Comparison of ENCODE assay signal across 8 cellular contexts in genomic region chr10:96832721-96833219, GRCh38. TPM values are rescaled to one million over a fixed set of nuclear protein-coding genes. Genes with fewer than 3 reads are reported as not detected.
DNase-seq lines count a peak whose midpoint lies in the region; ATAC-seq and TF ChIP-seq lines count a peak whose summit lies in the region.

No MANE protein-coding gene starts in this region.

- peaks cover 8% of the 10 kb centered on the region for H3K36me3 Mint-ChIP-seq in type B pancreatic cell

- peaks cover 39% of the 10 kb centered on the region for H3K4me1 Mint-ChIP-seq in type B pancreatic cell (ENCODE audit: unreplicated experiment)

- intact Hi-C loops in left cardiac atrium (cut with DNase I), result loop anchor here in 1 of 2 donors (5.0 to 10.0 kb wide), 2 partner anchors 85 to 192 kb away; no protein-coding TSS in a partner anchor
- intact Hi-C loops in posterior vena cava (cut with DNase I), result loop anchor here in 1 of 2 donors (2.0 to 10.0 kb wide), 2 partner anchors 62 to 246 kb away; partner anchors contain the start of gene TM9SF3

- H3K9ac ChIP-seq in adipocyte (ENCODE audit: low read length), result peak overlapping the region; percentile 88

- H3K36me3 ChIP-seq in KOPT-K1 (ENCODE audit: insufficient read depth, low read length) (0 out of 2 replicates have a peak, but pooled peaks cover 12% of the 10 kb centered on the region), adipocyte (ENCODE audit: control insufficient read depth, insufficient read depth, low read length, severe bottlenecking) (no peaks in the 10 kb centered on the region)

- H3K27me3 Mint-ChIP-seq in type B pancreatic cell, result no peaks in the 10 kb centered on the region

- peak overlapping the region; percentile 95 for H3K27ac Mint-ChIP-seq in type B pancreatic cell

- peak overlapping the region; percentile 86 for H3K4me3 Mint-ChIP-seq in type B pancreatic cell

- H3K27me3 ChIP-seq in adipocyte (replicated peaks; ENCODE audit: control insufficient read depth, insufficient read depth, low read length), result no peaks in the 10 kb centered on the region

- peaks cover 29% of the 10 kb centered on the region for H3K4me1 ChIP-seq in adipocyte (ENCODE audit: control insufficient read depth, insufficient read depth, low read length)

- peak; percentile 54 for ATAC-seq in GM21786 (IDR thresholded peaks at IDR 0.05; ENCODE audit: unreplicated experiment)
- peak; percentile 80 to 87 for ATAC-seq in left cardiac atrium

- no peak for TF ChIP-seq CTCF in type B pancreatic cell (conservative IDR thresholded peaks at IDR 0.05)

- H3K27ac ChIP-seq in KOPT-K1 (ENCODE audit: low read depth, low read length, poor library complexity, severe bottlenecking), result peak overlapping the region; percentile 88

- peak; percentile 88 for DNase-seq in GDM1 (lab: John Stamatoyannopoulos, UW)
- peak; percentile 8 to 68 for DNase-seq in SW 1271 (lab: John Stamatoyannopoulos, UW)
- DNase-seq in adipocyte (ENCODE audit: low read depth), result peak; percentile 89
- DNase-seq in left cardiac atrium, result peak; percentile 88
- peak; percentile 95 for DNase-seq in posterior vena cava (ENCODE audit: low spot score)
- peak; percentile 89 for DNase-seq in type B pancreatic cell (ENCODE audit: extremely low spot score, unreplicated experiment)

- H3K9me3 Mint-ChIP-seq in type B pancreatic cell, result no peaks in the 10 kb centered on the region

- H3K4me3 ChIP-seq in adipocyte (ENCODE audit: low read length), result peak overlapping the region; percentile 92

- H3K9me3 ChIP-seq in KOPT-K1 (ENCODE audit: insufficient read depth, low read length, poor library complexity, severe bottlenecking), result no peaks in the 10 kb centered on the region
- H3K9me3 ChIP-seq in adipocyte (ENCODE audit: control insufficient read depth, low read length), result no peaks in the 10 kb centered on the region

RNA-seq across cellular contexts. Expression of gene LCOR, which starts 0.7 kb away (rescaled TPM):
- total RNA-seq in left cardiac atrium (10 to 100 TPM; 20.2 to 21.3 TPM), posterior vena cava (10 to 100 TPM; 20.9 to 36.0 TPM), type B pancreatic cell (ENCODE audit: low replicate concordance) (53.6 and 55.1 TPM in 2 replicates)

Comparison
In these comparisons a context has a peak if more than half of its experiments do, and no peak if none do; other contexts are left out.
1. Peak in every context shown above with its lines: DNase-seq, ATAC-seq, H3K4me3 ChIP-seq and H3K27ac ChIP-seq.
2. DNase-seq: peak in every context shown above with its lines; median percentile 95 in posterior vena cava; 89 in adipocyte; 89 in type B pancreatic cell; 88 in GDM1; 88 in left cardiac atrium; 38 in SW 1271.